ENCODE assay signal across 8 cellular contexts in genomic region chr2:95122197-95122551, GRCh38. TPM values are rescaled to one million over a fixed set of nuclear protein-coding genes. Genes with fewer than 3 reads are reported as not detected.
DNase-seq lines count a peak whose midpoint lies in the region; ATAC-seq and TF ChIP-seq lines count a peak whose summit lies in the region.

No MANE protein-coding gene starts in this region.

- WGBS in stomach, 5 donors = 16 to 24% (median 20%) methylated on average over 5 of the region's 5 CpGs

- no peak for DNase-seq in WERI-Rb-1
- no peak for DNase-seq in stomach
- DNase-seq in ecto neural progenitor cell (ENCODE audit: low spot score) = no peak
- no peak for DNase-seq in NK-92 treated with Interleukin-12 subunit alpha and Interleukin-12 subunit beta, amount 100 ng/mL, for 24 hours (lab: John Stamatoyannopoulos, UW)
- no peak for DNase-seq in NCI-H2081 treated with DMSO at 0.1 percent for 48 hours (lab: John Stamatoyannopoulos, UW)

- H3K36me3 ChIP-seq in WERI-Rb-1 (peaks cover 5% of the 10 kb centered on the region), stomach (peaks cover 0 to 9% (median 3%) of the 10 kb centered on the region in 4 donors)

- ATAC-seq in GM18867 (IDR thresholded peaks at IDR 0.05; ENCODE audit: unreplicated experiment) = peak; percentile 12
- ATAC-seq in HG02852 (IDR thresholded peaks at IDR 0.05; ENCODE audit: unreplicated experiment) = peak; percentile 9

- H3K4me1 ChIP-seq in stomach = peaks cover 18 to 43% (median 37%) of the 10 kb centered on the region in 4 donors

- intact Hi-C loops in stomach (cut with DNase I; ENCODE audit: low total_unique reads) = loop anchor here (10.0 kb wide), 1 partner anchor 93 kb away; no protein-coding TSS in a partner anchor

- no peak for TF ChIP-seq EP300 in stomach (IDR thresholded peaks at IDR 0.05)

- no peak for TF ChIP-seq CTCF in WERI-Rb-1 (IDR thresholded peaks at IDR 0.05; ENCODE audit: low read depth, low read length)
- TF ChIP-seq CTCF in stomach (IDR thresholded peaks at IDR 0.05) = no peak

- no peaks in the 10 kb centered on the region for H3K27me3 ChIP-seq in WERI-Rb-1 (ENCODE audit: insufficient read depth, low read depth, severe bottlenecking)
- no peaks in the 10 kb centered on the region for H3K27me3 ChIP-seq in stomach

- H3K9me3 ChIP-seq in WERI-Rb-1 (ENCODE audit: severe bottlenecking) = no peaks in the 10 kb centered on the region
- H3K9me3 ChIP-seq in stomach = no peaks in the 10 kb centered on the region

- H3K27ac ChIP-seq in WERI-Rb-1 (peak overlapping the region; percentile 100), stomach (peak overlapping the region; percentile 92 to 95 (median 94))

- no peak for TF ChIP-seq POLR2A in stomach (IDR thresholded peaks at IDR 0.05)

- H3K4me3 ChIP-seq in WERI-Rb-1 (ENCODE audit: low read depth, low read length) (peak overlapping the region; percentile 97), iPS-11a (ENCODE audit: low read depth, low read length) (peak overlapping the region; percentile 94), stomach (peak overlapping the region; percentile 74 to 98 (median 89))

RNA-seq across cellular contexts. Expression of gene MRPS5, which starts 0.6 kb away (rescaled TPM):
- 10 to 100 TPM; 28.6 to 75.2 (median 43.7) TPM for total RNA-seq in stomach
- 10 to 100 TPM; 44.5 to 78.2 (median 49.8) TPM for polyA plus RNA-seq in stomach

RNA-seq across cellular contexts. Expression of gene ZNF514, which starts 37.5 kb away (rescaled TPM):
- 10 to 100 TPM in 3 of 5 donors, 1 to 10 TPM in 2; 6.4 to 37.5 (median 11.7) TPM for total RNA-seq in stomach
- 10 to 100 TPM in 1 of 3 donors, 1 to 10 TPM in 2; 5.7 to 12.6 (median 5.9) TPM for polyA plus RNA-seq in stomach

RNA-seq across cellular contexts. Expression of gene ZNF2, which starts 43.4 kb away (rescaled TPM):
- 1 to 10 TPM in 4 of 5 donors, not detected in 1; 2.8 to 5.1 (median 3.8) TPM for total RNA-seq in stomach
- 1 to 10 TPM; 1.5 to 1.7 (median 1.5) TPM for polyA plus RNA-seq in stomach
